ENCODE assay signal across 20 cellular contexts in genomic region chr17:75019710-75020109, GRCh38.
"Had no signal": no experiment of that assay in that cellular context is flagged by ENCODE, and none has a peak within 500 bp of the region (broad histone marks: within the 10 kb centered on the region; RNA-seq: fewer than 3 reads in every experiment).

No MANE protein-coding gene starts in this region.

- H3K9me3 ChIP-seq: esophagus muscularis mucosa, gastroesophageal sphincter, neutrophil, suprapubic skin, upper lobe of right lung had no signal

- H3K27ac ChIP-seq: esophagus muscularis mucosa, gastroesophageal sphincter, neutrophil, parathyroid adenoma, suprapubic skin, upper lobe of right lung had no signal

- H3K27me3 ChIP-seq: esophagus muscularis mucosa, gastroesophageal sphincter, neutrophil, suprapubic skin, upper lobe of right lung had no signal

- DNase-seq: activated CD4-positive, alpha-beta T cell treated with anti-CD3 and anti-CD28 coated beads, Interleukin-2, amount 10 ng/mL, durations not matched to agents 7 days and 5 days; activated CD8-positive, alpha-beta T cell treated with anti-CD3 and anti-CD28 coated beads, Interleukin-2, amount 10 ng/mL, durations not matched to agents 7 days and 5 days; activated naive CD4-positive, alpha-beta T cell treated with anti-CD3 and anti-CD28 coated beads for 36 hours; activated T-cell treated with anti-CD3 and anti-CD28 coated beads, Interleukin-2, amount 50 U/mL, for 4 hours; aorta; cortex of kidney; effector CD4-positive, alpha-beta T cell; mesenchymal stem cell; natural killer cell; retina; stimulated activated CD4-positive, alpha-beta T cell treated with anti-CD3 and anti-CD28 coated beads, Interleukin-1b, Interleukin-23, amount 100 ng/mL, for 48 hours; stimulated activated naive CD8-positive, alpha-beta T cell treated with anti-CD3 and anti-CD28 coated beads, Interleukin-15, Interleukin-2, amounts not matched to agents 100 U/mL and 50 U/mL, for 24 hours; T-helper 1 cell; T-helper 9 cell; upper lobe of right lung had no signal

- H3K4me1 ChIP-seq: esophagus muscularis mucosa, gastroesophageal sphincter, parathyroid adenoma, upper lobe of right lung had no signal

- H3K4me3 ChIP-seq: esophagus muscularis mucosa, gastroesophageal sphincter, suprapubic skin, upper lobe of right lung had no signal
